Comparison of ENCODE assay signal across 10 cellular contexts in the genomic region with DNA sequence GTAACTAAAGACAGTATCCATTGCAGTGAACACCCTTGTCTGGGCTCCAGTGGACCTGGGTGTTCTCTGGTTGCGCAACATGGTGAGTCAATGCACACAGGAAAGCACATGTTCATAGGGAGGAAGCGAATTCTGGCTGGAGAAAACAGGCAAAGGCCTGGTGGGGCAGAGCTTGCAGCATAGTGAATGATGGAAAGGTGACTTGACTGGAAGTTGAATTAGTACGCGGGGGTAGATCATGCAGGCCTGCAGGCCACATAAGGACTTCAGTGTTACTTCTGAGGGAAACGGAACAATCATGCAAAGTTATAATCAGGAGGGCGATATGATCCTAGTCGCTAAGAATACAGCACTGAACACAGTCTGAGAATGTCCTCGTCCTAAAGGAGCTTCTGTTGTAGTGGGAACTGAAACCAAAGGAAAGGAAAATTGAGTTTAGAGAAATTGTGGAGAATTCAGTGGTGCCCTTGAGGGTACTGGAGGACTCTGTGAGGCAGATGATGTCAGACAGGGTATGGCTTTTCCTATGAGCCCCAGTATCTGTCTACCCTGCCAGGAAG.
A peak's percentile ranks its signal among the peaks of the same experiment; 100 is the strongest.
DNase-seq lines count a peak whose midpoint lies in the region; ATAC-seq and TF ChIP-seq lines count a peak whose summit lies in the region.
"Had no signal": no experiment of that assay in that cellular context is flagged by ENCODE, and none has a peak within 500 bp of the region (broad histone marks: within the 10 kb centered on the region; RNA-seq: fewer than 3 reads in every experiment).

No MANE protein-coding gene starts in this region.

- H2AFZ ChIP-seq in hepatocyte, result no peak overlapping the region

- peak overlapping the region in 2 of 5 donors; percentile 6 to 69 for H3K27ac ChIP-seq in adrenal gland
- H3K27ac ChIP-seq in hepatocyte, result no peak overlapping the region
- H3K27ac ChIP-seq in testis, result no peak overlapping the region
- H3K27ac ChIP-seq in WERI-Rb-1, result no peak overlapping the region

- H3K4me1 ChIP-seq in adrenal gland (replicated peaks in 1 of 2), result peaks cover 8 to 18% of the 10 kb centered on the region in 2 donors
- no peaks in the 10 kb centered on the region for H3K4me1 ChIP-seq in hepatocyte (ENCODE audit: insufficient read depth)
- peaks cover 8% of the 10 kb centered on the region for H3K4me1 ChIP-seq in testis

- 69 to 84% (median 80%) methylated on average over 8 of the region's 8 CpGs for WGBS in adrenal gland, 4 donors
- 89% methylated on average over 8 of the region's 8 CpGs for whole genome bisulfite sequencing in hepatocyte (ENCODE audit: low lambda C conversion rate, missing lambda C conversion rate)
- WGBS in testis, 2 donors, result 72 to 85% methylated on average over 8 of the region's 8 CpGs

- H4K20me1 ChIP-seq in hepatocyte (ENCODE audit: insufficient read depth, poor library complexity, severe bottlenecking), result no peaks in the 10 kb centered on the region

- intact Hi-C loops in adrenal gland (cut with DNase I), result no loop called here
- intact Hi-C loops in testis (cut with DNase I; ENCODE audit: low total_unique reads), result no loop called here

- H3K79me2 ChIP-seq in hepatocyte, result no peaks in the 10 kb centered on the region

- H3K36me3 ChIP-seq in adrenal gland (replicated peaks in 1 of 2) (no peaks in the 10 kb centered on the region), hepatocyte (replicated peaks; ENCODE audit: insufficient read depth, low read depth) (no peaks in the 10 kb centered on the region), testis (ENCODE audit: low read depth, missing control alignments) (no peaks in the 10 kb centered on the region), WERI-Rb-1 (no peaks in the 10 kb centered on the region)

- ATAC-seq in HG03378 (IDR thresholded peaks at IDR 0.05; ENCODE audit: unreplicated experiment), result no peak
- no peak for ATAC-seq in HG03045 (IDR thresholded peaks at IDR 0.05; ENCODE audit: unreplicated experiment)
- ATAC-seq: natural killer cell treated with Interleukin-12 subunit alpha and Interleukin-12 subunit beta and Interleukin-15 and Interleukin-18, amount 100 ng/mL, for 72 hours had no signal

- H3K4me3 ChIP-seq in adrenal gland (no peak overlapping the region), hepatocyte (no peak overlapping the region), testis (no peak overlapping the region), WERI-Rb-1 (ENCODE audit: low read depth, low read length) (no peak overlapping the region)

- no peaks in the 10 kb centered on the region for H3K27me3 ChIP-seq in adrenal gland
- no peaks in the 10 kb centered on the region for H3K27me3 ChIP-seq in hepatocyte
- no peaks in the 10 kb centered on the region for H3K27me3 ChIP-seq in testis
- H3K27me3 ChIP-seq in WERI-Rb-1 (ENCODE audit: insufficient read depth, low read depth, severe bottlenecking), result no peaks in the 10 kb centered on the region

- H3K9me2 ChIP-seq in hepatocyte (replicated peaks; ENCODE audit: insufficient read depth), result no peaks in the 10 kb centered on the region

- no peak for TF ChIP-seq CTCF in adrenal gland (IDR thresholded peaks at IDR 0.05)
- TF ChIP-seq CTCF in hepatocyte (IDR thresholded peaks at IDR 0.05; ENCODE audit: poor library complexity), result no peak
- no peak for TF ChIP-seq CTCF in testis (IDR thresholded peaks at IDR 0.05)
- TF ChIP-seq CTCF in WERI-Rb-1 (IDR thresholded peaks at IDR 0.05; ENCODE audit: low read depth, low read length), result no peak

- no peak overlapping the region for H3K4me2 ChIP-seq in hepatocyte

- H3K9me3 ChIP-seq in adrenal gland (replicated peaks in 1 of 3) (no peaks in the 10 kb centered on the region), hepatocyte (ENCODE audit: low read depth) (no peaks in the 10 kb centered on the region), testis (no peaks in the 10 kb centered on the region), WERI-Rb-1 (ENCODE audit: severe bottlenecking) (no peaks in the 10 kb centered on the region)

- DNase-seq in HT-29 (ENCODE audit: low spot score) (peak; percentile 35), adrenal gland (peak; percentile 36 to 78 (median 71)), hepatocyte (ENCODE audit: low spot score) (peak; percentile 64), testis (peak; percentile 50), NCI-H187 (lab: John Stamatoyannopoulos, UW) (no peak), WERI-Rb-1 (no peak)
- DNase-seq: stimulated activated naive CD4-positive, alpha-beta T cell treated with Interleukin-2 at 50 U/mL for 16 hours had no signal

- TF ChIP-seq POLR2A in adrenal gland (IDR thresholded peaks at IDR 0.05), result no peak
- no peak for TF ChIP-seq POLR2A in testis (IDR thresholded peaks at IDR 0.05)

Comparison
In these comparisons a context has a peak if more than half of its experiments do, and no peak if none do; other contexts are left out.
1. DNase-seq: peak in HT-29 (single experiment), adrenal gland (7 of 7), hepatocyte (single experiment) and testis (single experiment); none in NCI-H187 (0 of 2) and WERI-Rb-1 (single experiment).